In genomic region chr7:51644216-51644615, GRCh38 we compare ENCODE assay signal across 25 cellular contexts.
"Had no signal": no experiment of that assay in that cellular context is flagged by ENCODE, and none has a peak within 500 bp of the region (broad histone marks: within the 10 kb centered on the region; RNA-seq: fewer than 3 reads in every experiment).

No MANE protein-coding gene starts in this region.

- H3K27ac ChIP-seq: epithelial cell of prostate, gastroesophageal sphincter, heart left ventricle, hepatocyte, left lung, ovary, psoas muscle, sigmoid colon, spleen, stomach, thyroid gland had no signal

- H3K79me2 ChIP-seq: hepatocyte had no signal

- DNase-seq: effector CD8-positive, alpha-beta T cell; endodermal cell; foreskin fibroblast; heart left ventricle; kidney; left lung; mesenchymal stem cell; naive thymus-derived CD8-positive, alpha-beta T cell; nephron progenitor cell; occipital lobe; ovary; posterior cingulate gyrus; psoas muscle; right cardiac atrium; sigmoid colon; spleen; stimulated activated CD4-positive, alpha-beta T cell treated with anti-CD3 and anti-CD28 coated beads, Interleukin-15, amount 100 ng/mL, for 24 hours; stimulated activated CD4-positive, alpha-beta T cell treated with anti-CD3 and anti-CD28 coated beads, Interleukin-2, amount 100 ng/mL, for 48 hours; stimulated activated naive B cell treated with anti-CD40 and anti-IgM and Interleukin-4, amounts not matched to agents 10 μg/mL and 1 μg/mL and 100 μg/mL, for 72 hours; stomach had no signal

- FAIRE-seq: kidney had no signal

- H3K9me3 ChIP-seq: gastroesophageal sphincter, heart left ventricle, ovary, psoas muscle, sigmoid colon, stomach, thyroid gland had no signal

- H3K4me2 ChIP-seq: hepatocyte had no signal

- H2AFZ ChIP-seq: hepatocyte had no signal

- H3K4me3 ChIP-seq: gastroesophageal sphincter, heart left ventricle, hepatocyte, left lung, ovary, psoas muscle, sigmoid colon, spleen, stomach, thyroid gland had no signal

- H3K4me1 ChIP-seq: left lung, psoas muscle had no signal

- ATAC-seq: esophagus mucosa; gastroesophageal sphincter; heart left ventricle; left lung; naive thymus-derived CD8-positive, alpha-beta T cell; psoas muscle; right cardiac atrium; stimulated activated naive B cell treated with anti-CD40 and anti-IgM and Interleukin-4, amounts not matched to agents 10 μg/mL and 1 μg/mL and 100 μg/mL, for 72 hours had no signal

- H3K36me3 ChIP-seq: gastroesophageal sphincter, heart left ventricle, left lung, ovary, sigmoid colon, spleen, stomach, thyroid gland had no signal

- H3K27me3 ChIP-seq: gastroesophageal sphincter, heart left ventricle, left lung, ovary, sigmoid colon, spleen, stomach, thyroid gland had no signal
